In genomic region chr18:10422731-10423130, GRCh38 we compare ENCODE assay signal across 19 cellular contexts. TPM values are rescaled to one million over a fixed set of nuclear protein-coding genes. Genes with fewer than 3 reads are reported as not detected.
DNase-seq lines count a peak whose midpoint lies in the region; FAIRE-seq and TF ChIP-seq lines count a peak whose summit lies in the region.
"Had no signal": no experiment of that assay in that cellular context is flagged by ENCODE, and none has a peak within 500 bp of the region (broad histone marks: within the 10 kb centered on the region; RNA-seq: fewer than 3 reads in every experiment).

No MANE protein-coding gene starts in this region.

- 0% methylated on average over 1 of the region's 6 CpGs for WGBS in mammary epithelial cell (ENCODE audit: low coverage, missing lambda C conversion rate)

- no peaks in the 10 kb centered on the region for H3K79me2 ChIP-seq in mammary epithelial cell (ENCODE audit: insufficient read depth, low read length)
- H3K79me2 ChIP-seq in MM.1S (ENCODE audit: low read length): no peaks in the 10 kb centered on the region

- peaks cover 31% of the 10 kb centered on the region for H3K27me3 Mint-ChIP-seq in osteocyte (ENCODE audit: unreplicated experiment)

- dilution Hi-C loops in mammary epithelial cell (cut with HindIII; ENCODE audit: low sequenced_read_pairs): no loop called here

- H4K20me1 ChIP-seq in BLaER1 (no peaks in the 10 kb centered on the region), mammary epithelial cell (ENCODE audit: insufficient read depth, low read length) (no peaks in the 10 kb centered on the region), MM.1S (ENCODE audit: insufficient read depth, low read length) (no peaks in the 10 kb centered on the region)

- H3K27me3 ChIP-seq in BLaER1: no peaks in the 10 kb centered on the region
- no peaks in the 10 kb centered on the region for H3K27me3 ChIP-seq in mammary epithelial cell (ENCODE audit: insufficient read depth, low read length)
- no peaks in the 10 kb centered on the region for H3K27me3 ChIP-seq in MM.1S (replicated peaks; ENCODE audit: insufficient read depth, low read length)

- no peaks in the 10 kb centered on the region for H3K9me2 ChIP-seq in MM.1S (replicated peaks; ENCODE audit: insufficient read depth, low read length)

- H3K9me3 ChIP-seq in BLaER1 (no peaks in the 10 kb centered on the region), KOPT-K1 (ENCODE audit: insufficient read depth, low read length, poor library complexity, severe bottlenecking) (peaks cover 9% of the 10 kb centered on the region), mammary epithelial cell (replicated peaks; ENCODE audit: insufficient read depth, low read length) (peaks cover 2% of the 10 kb centered on the region), MM.1S (replicated peaks; ENCODE audit: insufficient read depth, low read length) (no peaks in the 10 kb centered on the region)

- DNase-seq in mammary epithelial cell: no peak
- DNase-seq in osteocyte (ENCODE audit: extremely low spot score, unreplicated experiment): peak; percentile 77
- DNase-seq in amygdala (lab: John Stamatoyannopoulos, UW): no peak
- DNase-seq in MM.1S: no peak
- no peak for DNase-seq in T-helper 1 cell
- DNase-seq in GM12891 (ENCODE audit: insufficient read length, low spot score): no peak
- DNase-seq: 8988T; AML-193; C1 segment of cervical spinal cord; Calu3; CD4-positive, alpha-beta T cell; DMS 273 treated with DMSO at 0.1 percent for 48 hours; H9 had no signal

- no peak for FAIRE-seq in GM12891 (lab: Jason Lieb, UNC)
- FAIRE-seq: GM12878 had no signal

- H3K4me3 ChIP-seq in BLaER1 (no peak overlapping the region), mammary epithelial cell (replicated peaks in 1 of 3; ENCODE audit: insufficient read depth in 1 of 3, low read depth in 2 of 3, low read length in 3 of 3) (no peak overlapping the region), MM.1S (ENCODE audit: low read length) (no peak overlapping the region)
- H3K4me3 ChIP-seq: GM12878, GM23338 had no signal

- H3K4me2 ChIP-seq in BLaER1: peak overlapping the region; percentile 66
- no peak overlapping the region for H3K4me2 ChIP-seq in mammary epithelial cell (ENCODE audit: insufficient read depth, low read depth, low read length)
- no peak overlapping the region for H3K4me2 ChIP-seq in MM.1S (ENCODE audit: low read depth, low read length)
- H3K4me2 ChIP-seq: GM23338 had no signal

- TF ChIP-seq CTCF in mammary epithelial cell (conservative IDR thresholded peaks at IDR 0.05 in 1 of 2, IDR thresholded peaks at IDR 0.05 in 1 of 2; ENCODE audit: extremely low read depth in 1 of 2, insufficient read depth in 1 of 2, low read depth in 1 of 2, low read length in 2 of 2) (no peak), osteocyte (IDR thresholded peaks at IDR 0.05) (no peak), MM.1S (IDR thresholded peaks at IDR 0.05; ENCODE audit: low read length) (no peak)

- no peak for TF ChIP-seq POLR2A in GM12891 (IDR thresholded peaks at IDR 0.05; ENCODE audit: low read depth, low read length)

- no TSS peak for BruUV-seq in mammary epithelial cell (replicated peaks; lab: Mats Ljungman, UMichigan)

- H3K27ac Mint-ChIP-seq in osteocyte (ENCODE audit: unreplicated experiment): no peak overlapping the region
- H3K27ac Mint-ChIP-seq: CD4-positive, alpha-beta T cell; GM23338; H9 had no signal

- H3K4me1 Mint-ChIP-seq in osteocyte (ENCODE audit: unreplicated experiment): peaks cover 1% of the 10 kb centered on the region
- H3K4me1 Mint-ChIP-seq: GM23338, H9 had no signal

- H3K4me3 Mint-ChIP-seq in osteocyte (ENCODE audit: unreplicated experiment): no peak overlapping the region
- H3K4me3 Mint-ChIP-seq: CD4-positive, alpha-beta T cell; GM23338; H9 had no signal

- H2AFZ ChIP-seq in mammary epithelial cell (ENCODE audit: low read depth, low read length) (no peak overlapping the region), MM.1S (ENCODE audit: low read length) (no peak overlapping the region)
- H2AFZ ChIP-seq: GM23338 had no signal

- H3K9ac ChIP-seq in BLaER1 (no peak overlapping the region), mammary epithelial cell (ENCODE audit: insufficient read depth, low read length) (peak overlapping the region; percentile 8), MM.1S (ENCODE audit: low read length) (no peak overlapping the region)

- CTCF ChIA-PET in mammary epithelial cell (lab: Charles Lee; ENCODE audit: low non-redundant PET): no interaction called here

- H3K36me3 ChIP-seq in BLaER1: no peaks in the 10 kb centered on the region
- no peaks in the 10 kb centered on the region for H3K36me3 ChIP-seq in KOPT-K1 (ENCODE audit: insufficient read depth, low read length)
- H3K36me3 ChIP-seq in mammary epithelial cell (ENCODE audit: insufficient read depth, low read length): no peaks in the 10 kb centered on the region
- H3K36me3 ChIP-seq in MM.1S (replicated peaks; ENCODE audit: insufficient read depth, low read length): no peaks in the 10 kb centered on the region

- H3K4me1 ChIP-seq in BLaER1 (peaks cover 49% of the 10 kb centered on the region), mammary epithelial cell (ENCODE audit: insufficient read depth, low read length) (peaks cover 49% of the 10 kb centered on the region), MM.1S (ENCODE audit: low read length) (no peaks in the 10 kb centered on the region)

- in situ Hi-C loops in mammary epithelial cell (cut with MboI; ENCODE audit: low sequenced_read_pairs in 2 of 2): no loop called here

- peaks cover 9% of the 10 kb centered on the region for H3K9me3 Mint-ChIP-seq in osteocyte (ENCODE audit: unreplicated experiment)
- H3K9me3 Mint-ChIP-seq: GM23338 had no signal

- intact Hi-C loops in mammary epithelial cell (cut with micrococcal nuclease): no loop called here

- peak overlapping the region; percentile 56; the same call in 1 of the 2 replicates for H3K27ac ChIP-seq in BLaER1
- H3K27ac ChIP-seq in KOPT-K1 (ENCODE audit: low read depth, low read length, poor library complexity, severe bottlenecking): peak overlapping the region; percentile 47
- peak overlapping the region; percentile 97 for H3K27ac ChIP-seq in mammary epithelial cell (ENCODE audit: insufficient read depth, low read depth, low read length)
- no peak overlapping the region for H3K27ac ChIP-seq in MM.1S (ENCODE audit: low read length)

- H3F3A ChIP-seq in MM.1S (ENCODE audit: insufficient read depth, low read length): no peaks in the 10 kb centered on the region

- no peaks in the 10 kb centered on the region for H3K36me3 Mint-ChIP-seq in osteocyte (ENCODE audit: unreplicated experiment)

TF ChIP-seq in GM12891, 5 proteins besides CTCF, POLR2A, EP300 and RAD21:
- TF ChIP-seq TAF1 (IDR thresholded peaks at IDR 0.05; ENCODE audit: low read depth, low read length): no peak

RNA-seq across cellular contexts. Expression of gene APCDD1, which starts 31.7 kb away (rescaled TPM):
- 10 to 100 TPM in 1 of 2 donors, 1 to 10 TPM in 1; 9.7 to 24.8 TPM for total RNA-seq in mammary epithelial cell
- 3.0 TPM for polyA plus RNA-seq in mammary epithelial cell
- 2.1 TPM for polyA minus RNA-seq in mammary epithelial cell
- 1.4 and 2.6 TPM in 2 replicates for total RNA-seq in osteocyte
- polyA plus RNA-seq in GM12891 (2012; ENCODE audit: low read depth, missing spikeins): not detected
- total RNA-seq: Calu3; CD4-positive, alpha-beta T cell; G401; GM12878; HT1080 had no signal
- polyA plus RNA-seq: GM12878 had no signal
